2 cellular contexts compared by ENCODE assay signal in the genomic region with DNA sequence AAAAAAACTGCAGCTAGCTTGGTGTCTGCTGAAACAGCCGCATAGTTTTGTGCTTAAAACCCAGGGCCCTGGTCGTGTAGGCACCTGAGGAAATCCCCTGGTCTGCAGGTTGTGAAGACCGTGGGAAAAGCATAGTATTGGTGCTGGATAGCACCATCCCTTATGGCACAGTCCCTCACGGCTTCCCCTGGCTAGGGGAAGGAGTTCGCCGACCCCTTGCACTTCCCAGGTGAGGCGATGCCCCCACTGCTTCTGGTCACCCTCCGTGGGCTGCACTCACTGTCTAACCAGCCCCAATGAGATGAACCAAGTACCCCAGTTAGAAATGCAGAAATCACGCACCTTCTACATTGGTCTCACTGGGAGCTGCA.
TF ChIP-seq lines count a peak whose summit lies in the region.

No MANE protein-coding gene starts in this region.

TF ChIP-seq in WTC11, 78 proteins besides CTCF, POLR2A, EP300 and RAD21 (continued from another document):
- TF ChIP-seq, protein P1, sequence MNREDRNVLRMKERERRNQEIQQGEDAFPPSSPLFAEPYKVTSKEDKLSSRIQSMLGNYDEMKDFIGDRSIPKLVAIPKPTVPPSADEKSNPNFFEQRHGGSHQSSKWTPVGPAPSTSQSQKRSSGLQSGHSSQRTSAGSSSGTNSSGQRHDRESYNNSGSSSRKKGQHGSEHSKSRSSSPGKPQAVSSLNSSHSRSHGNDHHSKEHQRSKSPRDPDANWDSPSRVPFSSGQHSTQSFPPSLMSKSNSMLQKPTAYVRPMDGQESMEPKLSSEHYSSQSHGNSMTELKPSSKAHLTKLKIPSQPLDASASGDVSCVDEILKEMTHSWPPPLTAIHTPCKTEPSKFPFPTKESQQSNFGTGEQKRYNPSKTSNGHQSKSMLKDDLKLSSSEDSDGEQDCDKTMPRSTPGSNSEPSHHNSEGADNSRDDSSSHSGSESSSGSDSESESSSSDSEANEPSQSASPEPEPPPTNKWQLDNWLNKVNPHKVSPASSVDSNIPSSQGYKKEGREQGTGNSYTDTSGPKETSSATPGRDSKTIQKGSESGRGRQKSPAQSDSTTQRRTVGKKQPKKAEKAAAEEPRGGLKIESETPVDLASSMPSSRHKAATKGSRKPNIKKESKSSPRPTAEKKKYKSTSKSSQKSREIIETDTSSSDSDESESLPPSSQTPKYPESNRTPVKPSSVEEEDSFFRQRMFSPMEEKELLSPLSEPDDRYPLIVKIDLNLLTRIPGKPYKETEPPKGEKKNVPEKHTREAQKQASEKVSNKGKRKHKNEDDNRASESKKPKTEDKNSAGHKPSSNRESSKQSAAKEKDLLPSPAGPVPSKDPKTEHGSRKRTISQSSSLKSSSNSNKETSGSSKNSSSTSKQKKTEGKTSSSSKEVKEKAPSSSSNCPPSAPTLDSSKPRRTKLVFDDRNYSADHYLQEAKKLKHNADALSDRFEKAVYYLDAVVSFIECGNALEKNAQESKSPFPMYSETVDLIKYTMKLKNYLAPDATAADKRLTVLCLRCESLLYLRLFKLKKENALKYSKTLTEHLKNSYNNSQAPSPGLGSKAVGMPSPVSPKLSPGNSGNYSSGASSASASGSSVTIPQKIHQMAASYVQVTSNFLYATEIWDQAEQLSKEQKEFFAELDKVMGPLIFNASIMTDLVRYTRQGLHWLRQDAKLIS (CRISPR knock-in tag; IDR thresholded peaks at IDR 0.05; ENCODE audit: borderline replicate concordance): 0 out of 2 replicates have a peak, but pooled peaks have one; percentile 5

TF ChIP-seq in HepG2, 621 proteins besides CTCF, POLR2A, EP300 and RAD21 (continued from another document):
- TF ChIP-seq, protein P2, sequence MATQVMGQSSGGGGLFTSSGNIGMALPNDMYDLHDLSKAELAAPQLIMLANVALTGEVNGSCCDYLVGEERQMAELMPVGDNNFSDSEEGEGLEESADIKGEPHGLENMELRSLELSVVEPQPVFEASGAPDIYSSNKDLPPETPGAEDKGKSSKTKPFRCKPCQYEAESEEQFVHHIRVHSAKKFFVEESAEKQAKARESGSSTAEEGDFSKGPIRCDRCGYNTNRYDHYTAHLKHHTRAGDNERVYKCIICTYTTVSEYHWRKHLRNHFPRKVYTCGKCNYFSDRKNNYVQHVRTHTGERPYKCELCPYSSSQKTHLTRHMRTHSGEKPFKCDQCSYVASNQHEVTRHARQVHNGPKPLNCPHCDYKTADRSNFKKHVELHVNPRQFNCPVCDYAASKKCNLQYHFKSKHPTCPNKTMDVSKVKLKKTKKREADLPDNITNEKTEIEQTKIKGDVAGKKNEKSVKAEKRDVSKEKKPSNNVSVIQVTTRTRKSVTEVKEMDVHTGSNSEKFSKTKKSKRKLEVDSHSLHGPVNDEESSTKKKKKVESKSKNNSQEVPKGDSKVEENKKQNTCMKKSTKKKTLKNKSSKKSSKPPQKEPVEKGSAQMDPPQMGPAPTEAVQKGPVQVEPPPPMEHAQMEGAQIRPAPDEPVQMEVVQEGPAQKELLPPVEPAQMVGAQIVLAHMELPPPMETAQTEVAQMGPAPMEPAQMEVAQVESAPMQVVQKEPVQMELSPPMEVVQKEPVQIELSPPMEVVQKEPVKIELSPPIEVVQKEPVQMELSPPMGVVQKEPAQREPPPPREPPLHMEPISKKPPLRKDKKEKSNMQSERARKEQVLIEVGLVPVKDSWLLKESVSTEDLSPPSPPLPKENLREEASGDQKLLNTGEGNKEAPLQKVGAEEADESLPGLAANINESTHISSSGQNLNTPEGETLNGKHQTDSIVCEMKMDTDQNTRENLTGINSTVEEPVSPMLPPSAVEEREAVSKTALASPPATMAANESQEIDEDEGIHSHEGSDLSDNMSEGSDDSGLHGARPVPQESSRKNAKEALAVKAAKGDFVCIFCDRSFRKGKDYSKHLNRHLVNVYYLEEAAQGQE (IDR thresholded peaks at IDR 0.05; ENCODE audit: borderline replicate concordance in 1 of 2, low read depth in 1 of 2, low read length in 2 of 2): no peak
- TF ChIP-seq, protein P3, sequence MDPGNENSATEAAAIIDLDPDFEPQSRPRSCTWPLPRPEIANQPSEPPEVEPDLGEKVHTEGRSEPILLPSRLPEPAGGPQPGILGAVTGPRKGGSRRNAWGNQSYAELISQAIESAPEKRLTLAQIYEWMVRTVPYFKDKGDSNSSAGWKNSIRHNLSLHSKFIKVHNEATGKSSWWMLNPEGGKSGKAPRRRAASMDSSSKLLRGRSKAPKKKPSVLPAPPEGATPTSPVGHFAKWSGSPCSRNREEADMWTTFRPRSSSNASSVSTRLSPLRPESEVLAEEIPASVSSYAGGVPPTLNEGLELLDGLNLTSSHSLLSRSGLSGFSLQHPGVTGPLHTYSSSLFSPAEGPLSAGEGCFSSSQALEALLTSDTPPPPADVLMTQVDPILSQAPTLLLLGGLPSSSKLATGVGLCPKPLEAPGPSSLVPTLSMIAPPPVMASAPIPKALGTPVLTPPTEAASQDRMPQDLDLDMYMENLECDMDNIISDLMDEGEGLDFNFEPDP (CRISPR knock-in tag; conservative IDR thresholded peaks at IDR 0.05): no peak
- no peak for TF ChIP-seq NR2F1 (CRISPR knock-in tag; IDR thresholded peaks at IDR 0.05)
- no peak for TF ChIP-seq ZNF614 (CRISPR knock-in tag; IDR thresholded peaks at IDR 0.05; ENCODE audit: borderline replicate concordance)
- no peak for TF ChIP-seq STAG1 (CRISPR knock-in tag; IDR thresholded peaks at IDR 0.05)
